ENCODE assay signal across 8 cellular contexts in the genomic region with DNA sequence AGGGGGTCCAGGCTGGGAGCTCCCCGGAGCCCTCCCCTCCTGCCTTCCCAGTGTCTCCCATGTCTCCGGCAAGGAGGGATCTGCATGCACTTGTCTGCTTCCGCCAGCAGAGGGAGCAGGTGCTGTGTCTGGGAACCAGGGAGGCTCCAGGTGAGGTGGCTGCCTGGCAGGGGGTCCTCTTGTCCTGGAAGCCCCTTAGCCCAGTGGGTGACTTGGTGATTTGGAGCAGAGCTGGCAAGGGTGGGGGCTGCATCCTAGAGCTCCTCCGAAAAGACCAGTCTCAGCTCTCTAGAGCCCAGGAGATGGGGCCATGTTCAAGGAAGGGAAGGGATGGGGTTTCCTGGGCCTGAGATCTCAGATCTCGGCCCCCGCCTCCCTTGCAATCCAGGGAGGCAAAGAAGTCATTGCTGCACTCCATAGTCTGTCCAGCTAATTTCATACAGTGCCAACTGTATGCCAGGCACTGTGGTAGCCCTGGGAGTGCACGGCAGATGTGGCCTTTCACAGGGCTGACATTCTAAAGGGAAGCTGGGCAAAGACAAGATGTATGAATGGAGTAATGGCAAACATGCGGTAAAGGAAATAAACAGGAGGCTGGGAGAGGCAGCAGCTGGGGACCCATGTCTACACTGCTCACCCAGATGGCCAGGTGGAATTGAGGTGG. TPM values are rescaled to one million over a fixed set of nuclear protein-coding genes. Genes with fewer than 3 reads are reported as not detected.
DNase-seq lines count a peak whose midpoint lies in the region; ATAC-seq, FAIRE-seq and TF ChIP-seq lines count a peak whose summit lies in the region.

No MANE protein-coding gene starts in this region.

- POLR2A ChIA-PET in CD8-positive, alpha-beta T cell (lab: Charles Lee), result interaction anchor here (0.6 to 3.2 kb wide), 2 partner anchors 12 to 77 kb away, joined by 3 to 9 read pairs; no protein-coding TSS in a partner anchor
- POLR2A ChIA-PET in HEK293 (lab: Yijun Ruan, JAX), result interaction anchor here (0.6 to 1.3 kb wide), 2 partner anchors 72 to 97 kb away, joined by 3 to 5 read pairs; no protein-coding TSS in a partner anchor
- POLR2A ChIA-PET in activated CD4-positive, alpha-beta T cell treated with anti-CD3 and anti-CD28 coated beads, Interleukin-2, amount 10 ng/mL, durations not matched to agents 7 days and 5 days (lab: Charles Lee), result no interaction called here
- POLR2A ChIA-PET in HepG2 (lab: Yijun Ruan, JAX), result no interaction called here

- H3K4me1 Mint-ChIP-seq in CD8-positive, alpha-beta T cell (ENCODE audit: low read depth), result peaks cover 46% of the 10 kb centered on the region
- H3K4me1 Mint-ChIP-seq in activated CD4-positive, alpha-beta T cell treated with anti-CD3 and anti-CD28 coated beads, Interleukin-2, amount 10 ng/mL, durations not matched to agents 7 days and 5 days, result peaks cover 30% of the 10 kb centered on the region

- H3K9me3 Mint-ChIP-seq in CD8-positive, alpha-beta T cell, result no peaks in the 10 kb centered on the region
- peaks cover 3% of the 10 kb centered on the region for H3K9me3 Mint-ChIP-seq in activated CD4-positive, alpha-beta T cell treated with anti-CD3 and anti-CD28 coated beads, Interleukin-2, amount 10 ng/mL, durations not matched to agents 7 days and 5 days

- no peak overlapping the region for H3K27ac Mint-ChIP-seq in CD8-positive, alpha-beta T cell
- H3K27ac Mint-ChIP-seq in activated CD4-positive, alpha-beta T cell treated with anti-CD3 and anti-CD28 coated beads, Interleukin-2, amount 10 ng/mL, durations not matched to agents 7 days and 5 days, result peak overlapping the region; percentile 66

- peak; percentile 77 for TF ChIP-seq CTCF in CD8-positive, alpha-beta T cell (IDR thresholded peaks at IDR 0.05)
- TF ChIP-seq CTCF in HEK293 (tag by site-specific recombination; IDR thresholded peaks at IDR 0.05), result peak; percentile 84
- peak; percentile 93 for TF ChIP-seq CTCF in HepG2 (CRISPR knock-in tag; IDR thresholded peaks at IDR 0.05)

- TF ChIP-seq RAD21 in HepG2 (CRISPR knock-in tag; IDR thresholded peaks at IDR 0.05), result peak; percentile 76

- H3K27ac ChIP-seq in CD8-positive, alpha-beta T cell (ENCODE audit: low read depth, low read length), result no peak overlapping the region
- H3K27ac ChIP-seq in HEK293 (ENCODE audit: extremely low read depth, low read depth, low read length), result no peak overlapping the region
- H3K27ac ChIP-seq in HepG2 (ENCODE audit: extremely low read length, insufficient read depth, low read length), result no peak overlapping the region

- FAIRE-seq in HepG2 (lab: Jason Lieb, UNC), result peak; percentile 47

- ATAC-seq in CD8-positive, alpha-beta T cell, result peak; percentile 77
- ATAC-seq in HepG2, result peak; percentile 83

- no TSS peak for BruUV-seq in HepG2 (replicated peaks; lab: Mats Ljungman, UMichigan)

- TF ChIP-seq EP300 in HepG2 (IDR thresholded peaks at IDR 0.05; ENCODE audit: low read depth in 2 of 2, low read length in 2 of 2) (no peak), HepG2 (CRISPR knock-in tag; IDR thresholded peaks at IDR 0.05; ENCODE audit: borderline replicate concordance) (no peak)

- 0 out of 2 replicates have a peak, but pooled peaks cover 3% of the 10 kb centered on the region for H4K20me1 ChIP-seq in HepG2 (ENCODE audit: insufficient read depth, low read length)

- no peak overlapping the region for H3K4me3 Mint-ChIP-seq in CD8-positive, alpha-beta T cell
- no peak overlapping the region for H3K4me3 Mint-ChIP-seq in activated CD4-positive, alpha-beta T cell treated with anti-CD3 and anti-CD28 coated beads, Interleukin-2, amount 10 ng/mL, durations not matched to agents 7 days and 5 days

- in situ Hi-C loops in HepG2 (cut with HindIII; ENCODE audit: extremely low pct_ligation_motif_present, low pct_unique_long_range_greater_than_20kb), result loop anchor here (5.0 kb wide), 2 partner anchors 35 to 75 kb away; no protein-coding TSS in a partner anchor

- peak; percentile 42 to 85 (median 68) for DNase-seq in CD8-positive, alpha-beta T cell
- DNase-seq in NCI-H2196 (lab: John Stamatoyannopoulos, UW; ENCODE audit: unreplicated experiment) (peak; percentile 82), cerebellar nuclear complex (lab: John Stamatoyannopoulos, UW) (peak; percentile 51 to 82), HepG2 (ENCODE audit: low spot score) (peak; percentile 48), NCI-H1048 (lab: John Stamatoyannopoulos, UW) (no peak)
- DNase-seq in activated CD4-positive, alpha-beta T cell treated with anti-CD3 and anti-CD28 coated beads, Interleukin-2, amount 10 ng/mL, durations not matched to agents 7 days and 5 days, result peak; percentile 80
- DNase-seq in stimulated activated CD4-positive, alpha-beta T cell treated with anti-CD3 and anti-CD28 coated beads, TNF-alpha, amount 100 ng/mL, for 24 hours (ENCODE audit: low read depth in 3 of 3), result peak; percentile 45 to 68 (median 61)

- no peak overlapping the region for H3K9ac ChIP-seq in HepG2 (ENCODE audit: insufficient read depth, low read depth, low read length)

- H3K27me3 Mint-ChIP-seq in CD8-positive, alpha-beta T cell (ENCODE audit: low read depth), result peaks cover 3% of the 10 kb centered on the region
- peaks cover 3% of the 10 kb centered on the region for H3K27me3 Mint-ChIP-seq in activated CD4-positive, alpha-beta T cell treated with anti-CD3 and anti-CD28 coated beads, Interleukin-2, amount 10 ng/mL, durations not matched to agents 7 days and 5 days

- WGBS in HepG2 (ENCODE audit: low lambda C conversion rate), result 27% methylated on average over 5 of the region's 8 CpGs

- no peak for TF ChIP-seq POLR2A in HepG2 (IDR thresholded peaks at IDR 0.05; ENCODE audit: insufficient read depth in 1 of 2, low read depth in 2 of 2, low read length in 2 of 2)

- CTCF ChIA-PET in CD8-positive, alpha-beta T cell (lab: Charles Lee), result interaction anchor here (0.6 to 14.5 kb wide), 40 partner anchors 10 to 249 kb away, joined by 3 to 292 read pairs (median 6); a partner anchor contains a TSS
- CTCF ChIA-PET in HEK293 (lab: Yijun Ruan, JAX), result interaction anchor here (0.6 to 13.9 kb wide), 55 partner anchors 9 to 1691 kb away, joined by 3 to 167 read pairs (median 4); a partner anchor contains a TSS
- CTCF ChIA-PET in activated CD4-positive, alpha-beta T cell treated with anti-CD3 and anti-CD28 coated beads, Interleukin-2, amount 10 ng/mL, durations not matched to agents 7 days and 5 days (lab: Charles Lee), result interaction anchor here (0.6 to 2.6 kb wide), 19 partner anchors 9 to 249 kb away, joined by 3 to 15 read pairs (median 4); no protein-coding TSS in a partner anchor
- CTCF ChIA-PET in HepG2 (lab: Yijun Ruan, JAX; ENCODE audit: low intra/inter-chr PET ratio, low total read pairs), result interaction anchor here (1.1 to 2.8 kb wide), 2 partner anchors 32 to 77 kb away, joined by 6 to 25 read pairs; no protein-coding TSS in a partner anchor

- intact Hi-C loops in CD8-positive, alpha-beta T cell (cut with DNase I, micrococcal nuclease), result loop anchor here (1.0 to 5.0 kb wide), 2 partner anchors 60 to 77 kb away; no protein-coding TSS in a partner anchor
- intact Hi-C loops in HepG2 (cut with micrococcal nuclease; ENCODE audit: unreplicated experiment), result loop anchor here (1.0 kb wide), 1 partner anchor 77 kb away; no protein-coding TSS in a partner anchor

- no peaks in the 10 kb centered on the region for H3K27me3 ChIP-seq in CD8-positive, alpha-beta T cell (ENCODE audit: insufficient read depth, low read length)
- peaks cover 2 to 11% of the 10 kb centered on the region in 2 experiments; a peak in 2 of 5 replicates for H3K27me3 ChIP-seq in HepG2 (ENCODE audit: control insufficient read depth in 1 of 2, insufficient read depth in 2 of 2, low read length in 2 of 2)

- no peak overlapping the region for H3K4me3 ChIP-seq in CD8-positive, alpha-beta T cell (ENCODE audit: low read depth, low read length)
- H3K4me3 ChIP-seq in HEK293 (ENCODE audit: low read depth, low read length), result no peak overlapping the region
- H3K4me3 ChIP-seq in HepG2 (replicated peaks in 1 of 3; ENCODE audit: insufficient read depth in 1 of 3, low read depth in 2 of 3, low read length in 3 of 3), result no peak overlapping the region

- H3K36me3 Mint-ChIP-seq in CD8-positive, alpha-beta T cell, result no peaks in the 10 kb centered on the region
- peaks cover 8% of the 10 kb centered on the region for H3K36me3 Mint-ChIP-seq in activated CD4-positive, alpha-beta T cell treated with anti-CD3 and anti-CD28 coated beads, Interleukin-2, amount 10 ng/mL, durations not matched to agents 7 days and 5 days (ENCODE audit: low read depth)

- H3K9me3 ChIP-seq in CD8-positive, alpha-beta T cell (ENCODE audit: low read length), result no peaks in the 10 kb centered on the region
- H3K9me3 ChIP-seq in HEK293 (ENCODE audit: control insufficient read depth, insufficient read depth, low read depth, low read length) (no peaks in the 10 kb centered on the region), HepG2 (ENCODE audit: low read length) (no peaks in the 10 kb centered on the region)

- no peaks in the 10 kb centered on the region for H3K36me3 ChIP-seq in CD8-positive, alpha-beta T cell (ENCODE audit: insufficient read depth, low read length)
- H3K36me3 ChIP-seq in HEK293 (ENCODE audit: control insufficient read depth in 2 of 2, insufficient read depth in 1 of 2, low read length in 2 of 2), result no peaks in the 10 kb centered on the region
- no peaks in the 10 kb centered on the region for H3K36me3 ChIP-seq in HepG2 (replicated peaks in 1 of 2; ENCODE audit: control insufficient read depth in 1 of 2, insufficient read depth in 2 of 2, low read length in 2 of 2)

- H3K79me2 ChIP-seq in HepG2 (ENCODE audit: insufficient read depth, low read length), result no peaks in the 10 kb centered on the region

- peaks cover 47% of the 10 kb centered on the region for H3K4me1 ChIP-seq in CD8-positive, alpha-beta T cell (ENCODE audit: insufficient read depth, low read length)
- H3K4me1 ChIP-seq in HEK293 (ENCODE audit: control insufficient read depth, insufficient read depth, low read length) (no peaks in the 10 kb centered on the region), HepG2 (ENCODE audit: insufficient read depth, low read length) (peaks cover 14% of the 10 kb centered on the region)

- H2AFZ ChIP-seq in HepG2 (ENCODE audit: low read length), result no peak overlapping the region

- H3K4me2 ChIP-seq in HepG2 (ENCODE audit: low read depth, low read length), result no peak overlapping the region

RNA-seq across cellular contexts. Expression of a gene that starts 20.4 kb away (rescaled TPM):
- 1 to 10 TPM; 3.6 to 4.3 TPM for total RNA-seq in CD8-positive, alpha-beta T cell
- total RNA-seq in activated CD4-positive, alpha-beta T cell treated with anti-CD3 and anti-CD28 coated beads, Interleukin-2, amount 10 ng/mL, durations not matched to agents 7 days and 5 days, result not detected
- total RNA-seq in HepG2 (2016; rRNA removed; fragmentation: Illumina TruSeq; extraction: Trizol), result 0.83 and 1.7 TPM in 2 replicates
- 0.09 and 0.61 TPM in 2 replicates for total RNA-seq in HepG2 (2016; cell fraction: cytosol; rRNA removed; fragmentation: Illumina TruSeq; extraction: Trizol; ENCODE audit: low read depth)
- total RNA-seq in HepG2 (2016; cell fraction: insoluble cytoplasmic fraction; rRNA removed; fragmentation: Illumina TruSeq; extraction: Trizol), result 0.89 and 2.0 TPM in 2 replicates
- total RNA-seq in HepG2 (2016; cell fraction: membrane; rRNA removed; fragmentation: Illumina TruSeq; extraction: Trizol), result 1.0 and 1.9 TPM in 2 replicates
- total RNA-seq in HepG2 (2016; cell fraction: nucleus; rRNA removed; fragmentation: Illumina TruSeq; extraction: Trizol), result 1.2 and 1.3 TPM in 2 replicates
- polyA plus RNA-seq in HepG2 (2011; rRNA removed), result 0.16 and 0.32 TPM in 2 replicates
- 0.19 and 0.67 TPM in 2 replicates for polyA plus RNA-seq in HepG2 (2011; cell fraction: cytosol; rRNA removed)
- 0.27 TPM in 1 of 2 replicates, not detected in the other for polyA plus RNA-seq in HepG2 (2011; cell fraction: nucleus; rRNA removed)
- polyA plus RNA-seq in HepG2 (2012), result 0.07 and 0.08 TPM in 2 replicates
- 0.59 and 0.68 TPM in 2 replicates for polyA plus RNA-seq in HepG2 (2016; cell fraction: cytosol; fragmentation: Illumina TruSeq; extraction: Trizol; ENCODE audit: low read depth)
- 1.1 and 1.2 TPM in 2 replicates for polyA plus RNA-seq in HepG2 (2016; cell fraction: insoluble cytoplasmic fraction; fragmentation: Illumina TruSeq; extraction: Trizol; ENCODE audit: low read depth)
- polyA plus RNA-seq in HepG2 (2016; cell fraction: membrane; fragmentation: Illumina TruSeq; extraction: Trizol; ENCODE audit: low read depth), result 0.91 and 1.5 TPM in 2 replicates
- 2.7 and 3.2 TPM in 2 replicates for polyA plus RNA-seq in HepG2 (2016; cell fraction: nucleus; fragmentation: Illumina TruSeq; extraction: Trizol; ENCODE audit: insufficient read depth, low read depth)
- polyA minus RNA-seq in HepG2 (2011; rRNA and poly(A)+ RNA removed; ENCODE audit: low replicate concordance), result 0.76 TPM in 1 of 2 replicates, not detected in the other
- polyA minus RNA-seq in HepG2 (2011; cell fraction: cytosol; rRNA and poly(A)+ RNA removed), result 0.79 TPM in 1 of 2 replicates, not detected in the other
- not detected in 2 replicates for polyA minus RNA-seq in HepG2 (2011; cell fraction: nucleus; rRNA and poly(A)+ RNA removed)

RNA-seq across cellular contexts. Expression of a gene that starts 55.3 kb away (rescaled TPM):
- 10 to 100 TPM; 63.1 to 72.9 TPM for total RNA-seq in CD8-positive, alpha-beta T cell
- total RNA-seq in activated CD4-positive, alpha-beta T cell treated with anti-CD3 and anti-CD28 coated beads, Interleukin-2, amount 10 ng/mL, durations not matched to agents 7 days and 5 days, result 10 to 100 TPM; 23.9 to 31.9 TPM
- 6.1 and 19.7 TPM in 2 replicates for total RNA-seq in HepG2 (2016; rRNA removed; fragmentation: Illumina TruSeq; extraction: Trizol)
- total RNA-seq in HepG2 (2016; cell fraction: cytosol; rRNA removed; fragmentation: Illumina TruSeq; extraction: Trizol; ENCODE audit: low read depth), result 2.8 and 3.8 TPM in 2 replicates
- 5.8 and 20.5 TPM in 2 replicates for total RNA-seq in HepG2 (2016; cell fraction: insoluble cytoplasmic fraction; rRNA removed; fragmentation: Illumina TruSeq; extraction: Trizol)
- total RNA-seq in HepG2 (2016; cell fraction: membrane; rRNA removed; fragmentation: Illumina TruSeq; extraction: Trizol), result 4.5 and 6.1 TPM in 2 replicates
- total RNA-seq in HepG2 (2016; cell fraction: nucleus; rRNA removed; fragmentation: Illumina TruSeq; extraction: Trizol), result 36.5 and 37.6 TPM in 2 replicates
- 20.5 and 26.9 TPM in 2 replicates for polyA plus RNA-seq in HepG2 (2011; rRNA removed)
- polyA plus RNA-seq in HepG2 (2011; cell fraction: cytosol; rRNA removed), result 11.3 and 12.9 TPM in 2 replicates
- polyA plus RNA-seq in HepG2 (2011; cell fraction: nucleus; rRNA removed), result 107 and 112 TPM in 2 replicates
- 13.0 and 18.5 TPM in 2 replicates for polyA plus RNA-seq in HepG2 (2012)
- polyA plus RNA-seq in HepG2 (2016; cell fraction: cytosol; fragmentation: Illumina TruSeq; extraction: Trizol; ENCODE audit: low read depth), result 0.68 and 0.92 TPM in 2 replicates
- 4.2 and 4.9 TPM in 2 replicates for polyA plus RNA-seq in HepG2 (2016; cell fraction: insoluble cytoplasmic fraction; fragmentation: Illumina TruSeq; extraction: Trizol; ENCODE audit: low read depth)
- 1.7 and 2.1 TPM in 2 replicates for polyA plus RNA-seq in HepG2 (2016; cell fraction: membrane; fragmentation: Illumina TruSeq; extraction: Trizol; ENCODE audit: low read depth)
- 50.1 and 57.5 TPM in 2 replicates for polyA plus RNA-seq in HepG2 (2016; cell fraction: nucleus; fragmentation: Illumina TruSeq; extraction: Trizol; ENCODE audit: insufficient read depth, low read depth)
- 26.7 and 43.3 TPM in 2 replicates for polyA minus RNA-seq in HepG2 (2011; rRNA and poly(A)+ RNA removed; ENCODE audit: low replicate concordance)
- 6.0 and 6.5 TPM in 2 replicates for polyA minus RNA-seq in HepG2 (2011; cell fraction: cytosol; rRNA and poly(A)+ RNA removed)
- 45.2 and 45.3 TPM in 2 replicates for polyA minus RNA-seq in HepG2 (2011; cell fraction: nucleus; rRNA and poly(A)+ RNA removed)

RNA-seq across cellular contexts. Expression of a gene that starts 57.5 kb away (rescaled TPM):
- total RNA-seq in CD8-positive, alpha-beta T cell, result 1 to 10 TPM; 3.5 to 5.1 TPM
- total RNA-seq in activated CD4-positive, alpha-beta T cell treated with anti-CD3 and anti-CD28 coated beads, Interleukin-2, amount 10 ng/mL, durations not matched to agents 7 days and 5 days, result 10 to 100 TPM; 12.2 to 12.6 TPM
- not detected in 2 replicates for total RNA-seq in HepG2 (2016; rRNA removed; fragmentation: Illumina TruSeq; extraction: Trizol)
- total RNA-seq in HepG2 (2016; cell fraction: cytosol; rRNA removed; fragmentation: Illumina TruSeq; extraction: Trizol; ENCODE audit: low read depth), result not detected in 2 replicates
- total RNA-seq in HepG2 (2016; cell fraction: insoluble cytoplasmic fraction; rRNA removed; fragmentation: Illumina TruSeq; extraction: Trizol), result not detected in 2 replicates
- total RNA-seq in HepG2 (2016; cell fraction: membrane; rRNA removed; fragmentation: Illumina TruSeq; extraction: Trizol), result not detected in 2 replicates
- total RNA-seq in HepG2 (2016; cell fraction: nucleus; rRNA removed; fragmentation: Illumina TruSeq; extraction: Trizol), result not detected in 2 replicates
- polyA plus RNA-seq in HepG2 (2011; rRNA removed), result not detected in 2 replicates
- 0.01 TPM in 2 replicates for polyA plus RNA-seq in HepG2 (2011; cell fraction: cytosol; rRNA removed)
- polyA plus RNA-seq in HepG2 (2011; cell fraction: nucleus; rRNA removed), result 0.05 and 0.07 TPM in 2 replicates
- 0.11 TPM in 1 of 2 replicates, not detected in the other for polyA plus RNA-seq in HepG2 (2012)
- polyA plus RNA-seq in HepG2 (2016; cell fraction: cytosol; fragmentation: Illumina TruSeq; extraction: Trizol; ENCODE audit: low read depth), result not detected in 2 replicates
- not detected in 2 replicates for polyA plus RNA-seq in HepG2 (2016; cell fraction: insoluble cytoplasmic fraction; fragmentation: Illumina TruSeq; extraction: Trizol; ENCODE audit: low read depth)
- polyA plus RNA-seq in HepG2 (2016; cell fraction: membrane; fragmentation: Illumina TruSeq; extraction: Trizol; ENCODE audit: low read depth), result not detected in 2 replicates
- not detected in 2 replicates for polyA plus RNA-seq in HepG2 (2016; cell fraction: nucleus; fragmentation: Illumina TruSeq; extraction: Trizol; ENCODE audit: insufficient read depth, low read depth)
- polyA minus RNA-seq in HepG2 (2011; rRNA and poly(A)+ RNA removed; ENCODE audit: low replicate concordance), result not detected in 2 replicates
- not detected in 2 replicates for polyA minus RNA-seq in HepG2 (2011; cell fraction: cytosol; rRNA and poly(A)+ RNA removed)
- polyA minus RNA-seq in HepG2 (2011; cell fraction: nucleus; rRNA and poly(A)+ RNA removed), result not detected in 2 replicates

Comparison
In these comparisons a context has a peak if more than half of its experiments do, and no peak if none do; other contexts are left out.
1. POLR2A ChIA-PET loops: an anchor here in CD8-positive, alpha-beta T cell (0.6 to 3.2 kb wide) and HEK293 (0.6 to 1.3 kb wide); none called in activated CD4-positive, alpha-beta T cell treated with anti-CD3 and anti-CD28 coated beads, Interleukin-2, amount 10 ng/mL, durations not matched to agents 7 days and 5 days and HepG2.